38 cellular contexts compared by ENCODE assay signal in the genomic region with DNA sequence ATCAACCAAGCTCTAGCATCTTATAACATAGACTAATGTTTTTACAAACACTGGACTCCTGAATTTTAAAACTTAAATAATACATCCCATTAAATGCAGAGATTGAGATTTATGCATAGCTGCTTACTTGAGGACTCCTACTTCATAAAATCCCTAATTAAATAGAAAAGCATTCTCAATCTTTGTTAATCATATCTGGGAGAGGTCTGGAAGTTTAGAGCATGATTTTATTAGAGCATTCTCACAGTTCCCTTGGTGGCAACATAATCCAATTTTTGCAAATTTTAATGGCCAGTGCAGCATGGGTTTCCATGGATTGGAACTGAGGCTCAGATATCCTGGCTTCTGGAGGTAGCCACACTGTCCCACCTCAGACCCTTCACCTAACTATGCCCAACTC.
"Had no signal": no experiment of that assay in that cellular context is flagged by ENCODE, and none has a peak within 500 bp of the region (broad histone marks: within the 10 kb centered on the region; RNA-seq: fewer than 3 reads in every experiment).

No MANE protein-coding gene starts in this region.

- H3K4me1 ChIP-seq: ascending aorta had no signal

- H3K27ac ChIP-seq: ascending aorta, cardiac muscle cell, VCaP had no signal

- H3K9me3 Mint-ChIP-seq: activated B cell treated with CpG ODN at 0.5 μM for 24 hours; activated CD4-positive, alpha-beta T cell treated with anti-CD3 and anti-CD28 coated beads, Interleukin-2, amount 10 ng/mL, durations not matched to agents 24 days and 14 days; activated CD8-positive, alpha-beta T cell treated with anti-CD3 and anti-CD28 coated beads for 36 hours; activated naive CD4-positive, alpha-beta T cell treated with anti-CD3 and anti-CD28 coated beads, Interleukin-2, amount 10 ng/mL, durations not matched to agents 7 days and 5 days; activated naive CD4-positive, alpha-beta T cell treated with anti-CD3 and anti-CD28 coated beads, Interleukin-2, amount 50 U/mL, for 24 hours; activated naive CD8-positive, alpha-beta T cell treated with anti-CD3 and anti-CD28 coated beads, Interleukin-2, amount 10 ng/mL, durations not matched to agents 7 days and 5 days; activated naive CD8-positive, alpha-beta T cell treated with anti-CD3 and anti-CD28 coated beads, Interleukin-2, amount 50 U/mL, for 24 hours; activated T-cell treated with anti-CD3 and anti-CD28 coated beads, Interleukin-2, amount 50 U/mL, for 4 hours; activated T-helper 2 cell treated with anti-CD3 and anti-CD28 coated beads, Interferon-gamma antibody, Interleukin-2, Interleukin-4, amounts not matched to agents 10 μg/mL and 5 μg/mL and 100 μg/mL, durations not matched to agents 14 hours and 24 hours and 36 hours; brain; T-helper 1 cell treated with Interleukin-12 subunit alpha and Interleukin-12 subunit beta and Interleukin-4 antibody, amounts not matched to agents 30 μg/mL and 1 μg/mL, for 36 hours; T-helper 2 cell treated with Interferon-gamma antibody and Interleukin-4, amounts not matched to agents 5 μg/mL and 100 μg/mL, for 36 hours had no signal

- FAIRE-seq: bronchial epithelial cell, TTC549 had no signal

- H3K27ac Mint-ChIP-seq: activated B cell treated with CpG ODN at 0.5 μM for 24 hours; activated CD4-positive, alpha-beta memory T cell treated with anti-CD3 and anti-CD28 coated beads for 36 hours; activated CD4-positive, alpha-beta T cell treated with anti-CD3 and anti-CD28 coated beads, Interleukin-2, amount 10 ng/mL, durations not matched to agents 24 days and 14 days; activated CD8-positive, alpha-beta T cell treated with anti-CD3 and anti-CD28 coated beads for 36 hours; activated naive CD4-positive, alpha-beta T cell treated with anti-CD3 and anti-CD28 coated beads, Interleukin-2, amount 10 ng/mL, durations not matched to agents 7 days and 5 days; activated naive CD4-positive, alpha-beta T cell treated with anti-CD3 and anti-CD28 coated beads, Interleukin-2, amount 50 U/mL, for 24 hours; activated naive CD8-positive, alpha-beta T cell; activated naive CD8-positive, alpha-beta T cell treated with anti-CD3 and anti-CD28 coated beads, Interleukin-2, amount 10 ng/mL, durations not matched to agents 7 days and 5 days; activated naive CD8-positive, alpha-beta T cell treated with anti-CD3 and anti-CD28 coated beads, Interleukin-2, amount 50 U/mL, for 24 hours; activated T-cell treated with anti-CD3 and anti-CD28 coated beads, Interleukin-2, amount 50 U/mL, for 72 hours; activated T-helper 1 cell treated with anti-CD3 and anti-CD28 coated beads, Interleukin-12 subunit alpha, Interleukin-12 subunit beta, Interleukin-2, Interleukin-4 antibody, amounts not matched to agents 30 ng/mL and 10 ng/mL and 1 ng/mL, durations not matched to agents 14 hours and 24 hours and 36 hours; activated T-helper 2 cell treated with anti-CD3 and anti-CD28 coated beads, Interferon-gamma antibody, Interleukin-2, Interleukin-4, amounts not matched to agents 10 μg/mL and 5 μg/mL and 100 μg/mL, durations not matched to agents 14 hours and 24 hours and 36 hours; brain; T-helper 1 cell treated with Interleukin-12 subunit alpha and Interleukin-12 subunit beta and Interleukin-4 antibody, amounts not matched to agents 30 μg/mL and 1 μg/mL, for 36 hours; T-helper 2 cell treated with Interferon-gamma antibody and Interleukin-4, amounts not matched to agents 5 μg/mL and 100 μg/mL, for 36 hours had no signal

- H3K36me3 Mint-ChIP-seq: activated CD4-positive, alpha-beta memory T cell treated with anti-CD3 and anti-CD28 coated beads for 36 hours; activated naive CD4-positive, alpha-beta T cell treated with anti-CD3 and anti-CD28 coated beads, Interleukin-2, amount 10 ng/mL, durations not matched to agents 7 days and 5 days; activated naive CD4-positive, alpha-beta T cell treated with anti-CD3 and anti-CD28 coated beads, Interleukin-2, amount 50 U/mL, for 24 hours; activated naive CD8-positive, alpha-beta T cell; activated naive CD8-positive, alpha-beta T cell treated with anti-CD3 and anti-CD28 coated beads, Interleukin-2, amount 10 ng/mL, durations not matched to agents 7 days and 5 days; brain had no signal

- H3K27me3 ChIP-seq: ascending aorta, cardiac muscle cell had no signal

- H3K9me3 ChIP-seq: ascending aorta had no signal

- DNase-seq: activated B cell treated with CpG ODN at 0.5 μM for 24 hours; activated CD4-positive, alpha-beta memory T cell treated with anti-CD3 and anti-CD28 coated beads for 36 hours; activated CD4-positive, alpha-beta T cell treated with anti-CD3 and anti-CD28 coated beads for 4 hours; activated CD4-positive, alpha-beta T cell treated with anti-CD3 and anti-CD28 coated beads, Interleukin-2, amount 10 ng/mL, durations not matched to agents 24 days and 14 days; activated CD4-positive, alpha-beta T cell treated with anti-CD3 and anti-CD28 coated beads, Interleukin-2, amount 50 U/mL, for 1 hour; activated CD4-positive, alpha-beta T cell treated with anti-CD3 and anti-CD28 coated beads, Interleukin-2, amount 50 U/mL, for 4 hours; activated CD4-positive, CD25-positive, alpha-beta regulatory T cell treated with anti-CD3 and anti-CD28 coated beads, Interleukin-2, amount 50 U/mL, for 72 hours; activated CD8-positive, alpha-beta memory T cell treated with anti-CD3 and anti-CD28 coated beads, Interleukin-2, amount 50 U/mL, for 4 hours; activated CD8-positive, alpha-beta T cell treated with anti-CD3 and anti-CD28 coated beads for 36 hours; activated effector memory CD4-positive, alpha-beta T cell treated with Interleukin-2 at 50 U/mL for 16 hours; activated gamma-delta T cell; activated naive CD4-positive, alpha-beta T cell treated with anti-CD3 and anti-CD28 coated beads, Interleukin-2, amount 10 ng/mL, durations not matched to agents 7 days and 5 days; activated naive CD4-positive, alpha-beta T cell treated with Interleukin-2 at 50 U/mL for 16 hours; activated naive CD8-positive, alpha-beta T cell treated with anti-CD3 and anti-CD28 coated beads, Interleukin-2, amount 10 ng/mL, durations not matched to agents 7 days and 5 days; activated naive CD8-positive, alpha-beta T cell treated with anti-CD3 and anti-CD28 coated beads, Interleukin-2, amount 50 U/mL, for 24 hours; activated T-cell treated with anti-CD3 and anti-CD28 coated beads for 4 hours; activated T-cell treated with anti-CD3 and anti-CD28 coated beads, Interleukin-2, amount 50 U/mL, for 1 hour; activated T-cell treated with anti-CD3 and anti-CD28 coated beads, Interleukin-2, amount 50 U/mL, for 4 hours; activated T-cell treated with anti-CD3 and anti-CD28 coated beads, Interleukin-2, amount 50 U/mL, for 72 hours; amygdala; anterior cingulate cortex; caudate nucleus; cerebellar nuclear complex; T-helper 2 cell; T-helper 9 cell had no signal

- H3K4me3 Mint-ChIP-seq: activated B cell treated with CpG ODN at 0.5 μM for 24 hours; activated CD4-positive, alpha-beta memory T cell treated with anti-CD3 and anti-CD28 coated beads for 36 hours; activated CD4-positive, alpha-beta T cell treated with anti-CD3 and anti-CD28 coated beads, Interleukin-2, amount 10 ng/mL, durations not matched to agents 24 days and 14 days; activated CD8-positive, alpha-beta T cell treated with anti-CD3 and anti-CD28 coated beads for 36 hours; activated naive CD4-positive, alpha-beta T cell treated with anti-CD3 and anti-CD28 coated beads, Interleukin-2, amount 10 ng/mL, durations not matched to agents 7 days and 5 days; activated naive CD4-positive, alpha-beta T cell treated with anti-CD3 and anti-CD28 coated beads, Interleukin-2, amount 50 U/mL, for 24 hours; activated naive CD8-positive, alpha-beta T cell; activated naive CD8-positive, alpha-beta T cell treated with anti-CD3 and anti-CD28 coated beads, Interleukin-2, amount 10 ng/mL, durations not matched to agents 7 days and 5 days; activated naive CD8-positive, alpha-beta T cell treated with anti-CD3 and anti-CD28 coated beads, Interleukin-2, amount 50 U/mL, for 24 hours; activated T-cell treated with anti-CD3 and anti-CD28 coated beads, Interleukin-2, amount 50 U/mL, for 4 hours; activated T-cell treated with anti-CD3 and anti-CD28 coated beads, Interleukin-2, amount 50 U/mL, for 72 hours; activated T-helper 1 cell treated with anti-CD3 and anti-CD28 coated beads, Interleukin-12 subunit alpha, Interleukin-12 subunit beta, Interleukin-2, Interleukin-4 antibody, amounts not matched to agents 30 ng/mL and 10 ng/mL and 1 ng/mL, durations not matched to agents 14 hours and 24 hours and 36 hours; brain; central memory CD8-positive, alpha-beta T cell; T-helper 1 cell treated with Interleukin-12 subunit alpha and Interleukin-12 subunit beta and Interleukin-4 antibody, amounts not matched to agents 30 μg/mL and 1 μg/mL, for 36 hours; T-helper 2 cell treated with Interferon-gamma antibody and Interleukin-4, amounts not matched to agents 5 μg/mL and 100 μg/mL, for 36 hours had no signal

- H3K27me3 Mint-ChIP-seq: activated B cell treated with CpG ODN at 0.5 μM for 24 hours; activated CD4-positive, alpha-beta memory T cell treated with anti-CD3 and anti-CD28 coated beads for 36 hours; activated CD4-positive, alpha-beta T cell treated with anti-CD3 and anti-CD28 coated beads, Interleukin-2, amount 10 ng/mL, durations not matched to agents 24 days and 14 days; activated CD8-positive, alpha-beta T cell treated with anti-CD3 and anti-CD28 coated beads for 36 hours; activated naive CD4-positive, alpha-beta T cell treated with anti-CD3 and anti-CD28 coated beads, Interleukin-2, amount 10 ng/mL, durations not matched to agents 7 days and 5 days; activated naive CD4-positive, alpha-beta T cell treated with anti-CD3 and anti-CD28 coated beads, Interleukin-2, amount 50 U/mL, for 24 hours; activated naive CD8-positive, alpha-beta T cell; activated naive CD8-positive, alpha-beta T cell treated with anti-CD3 and anti-CD28 coated beads, Interleukin-2, amount 10 ng/mL, durations not matched to agents 7 days and 5 days; activated naive CD8-positive, alpha-beta T cell treated with anti-CD3 and anti-CD28 coated beads, Interleukin-2, amount 50 U/mL, for 24 hours; brain; central memory CD8-positive, alpha-beta T cell had no signal

- H3K4me1 Mint-ChIP-seq: activated B cell treated with CpG ODN at 0.5 μM for 24 hours; activated CD4-positive, alpha-beta T cell treated with anti-CD3 and anti-CD28 coated beads, Interleukin-2, amount 10 ng/mL, durations not matched to agents 24 days and 14 days; activated naive CD4-positive, alpha-beta T cell treated with anti-CD3 and anti-CD28 coated beads, Interleukin-2, amount 10 ng/mL, durations not matched to agents 7 days and 5 days; activated naive CD4-positive, alpha-beta T cell treated with anti-CD3 and anti-CD28 coated beads, Interleukin-2, amount 50 U/mL, for 24 hours; activated naive CD8-positive, alpha-beta T cell treated with anti-CD3 and anti-CD28 coated beads, Interleukin-2, amount 10 ng/mL, durations not matched to agents 7 days and 5 days; activated naive CD8-positive, alpha-beta T cell treated with anti-CD3 and anti-CD28 coated beads, Interleukin-2, amount 50 U/mL, for 24 hours; central memory CD8-positive, alpha-beta T cell had no signal

- H3K36me3 ChIP-seq: ascending aorta, cardiac muscle cell had no signal

- ATAC-seq: activated CD8-positive, alpha-beta T cell treated with anti-CD3 and anti-CD28 coated beads for 36 hours; activated naive CD8-positive, alpha-beta T cell treated with anti-CD3 and anti-CD28 coated beads, Interleukin-2, amount 50 U/mL, for 24 hours; activated T-cell treated with anti-CD3 and anti-CD28 coated beads, Interleukin-2, amount 50 U/mL, for 4 hours; activated T-cell treated with anti-CD3 and anti-CD28 coated beads, Interleukin-2, amount 50 U/mL, for 72 hours had no signal

- H3K4me3 ChIP-seq: ascending aorta, cardiac muscle cell had no signal
